8 cellular contexts compared by ENCODE assay signal in genomic region chr11:111417766-111418435, GRCh38. TPM values are rescaled to one million over a fixed set of nuclear protein-coding genes. Genes with fewer than 3 reads are reported as not detected.
DNase-seq lines count a peak whose midpoint lies in the region; ATAC-seq, FAIRE-seq and TF ChIP-seq lines count a peak whose summit lies in the region.

No MANE protein-coding gene starts in this region.

- H3K36me3 ChIP-seq in SU-DHL-6 (ENCODE audit: low read length) (no peaks in the 10 kb centered on the region), tibial artery (no peaks in the 10 kb centered on the region)

- peak overlapping the region; percentile 65 for H3K4me2 ChIP-seq in SU-DHL-6 (ENCODE audit: low read depth, low read length, poor library complexity, severe bottlenecking)

- H3K4me1 ChIP-seq in right cardiac atrium (ENCODE audit: control insufficient read depth, insufficient read depth, low read length) (peaks cover 4% of the 10 kb centered on the region), tibial artery (peaks cover 0 to 33% (median 25%) of the 10 kb centered on the region in 4 donors)

- DNase-seq in GM12891 (ENCODE audit: insufficient read length, low spot score) (no peak), right cardiac atrium (peak in 1 of 3 donors; percentile 68), tibial artery (peak in 1 of 2 donors; percentile 60), cerebellar nuclear complex (lab: John Stamatoyannopoulos, UW) (no peak), mesenteric fat pad (ENCODE audit: low spot score) (no peak)

- no peaks in the 10 kb centered on the region for H3K79me2 ChIP-seq in SU-DHL-6 (ENCODE audit: insufficient read depth, low read length)

- WGBS in right cardiac atrium, result 42% methylated on average over 10 of the region's 10 CpGs

- peak overlapping the region; percentile 64 for H3K9ac ChIP-seq in SU-DHL-6 (ENCODE audit: low read length)

- TF ChIP-seq CTCF in SU-DHL-6 (IDR thresholded peaks at IDR 0.05; ENCODE audit: insufficient read depth, low read length, poor library complexity, severe bottlenecking), result no peak
- no peak for TF ChIP-seq CTCF in tibial artery (IDR thresholded peaks at IDR 0.05)

- H3K27ac ChIP-seq in SU-DHL-6 (ENCODE audit: low read depth, low read length) (peak overlapping the region; percentile 98), right cardiac atrium (ENCODE audit: low read length) (no peak overlapping the region), tibial artery (peak overlapping the region; percentile 34 to 48)

- H3K4me3 ChIP-seq in SU-DHL-6 (ENCODE audit: insufficient read depth, low read length, poor library complexity, severe bottlenecking) (peak overlapping the region; percentile 12), right cardiac atrium (ENCODE audit: low read length) (no peak overlapping the region), tibial artery (no peak overlapping the region)

- TF ChIP-seq POLR2A in GM12891 (IDR thresholded peaks at IDR 0.05; ENCODE audit: low read depth, low read length), result peak; percentile 80

- no peaks in the 10 kb centered on the region for H3K9me2 ChIP-seq in SU-DHL-6 (replicated peaks; ENCODE audit: insufficient read depth, low read length)

- H3K27me3 ChIP-seq in SU-DHL-6 (ENCODE audit: low read length) (no peaks in the 10 kb centered on the region), right cardiac atrium (ENCODE audit: control insufficient read depth, insufficient read depth) (no peaks in the 10 kb centered on the region), tibial artery (no peaks in the 10 kb centered on the region)

- FAIRE-seq in GM12891 (lab: Jason Lieb, UNC), result no peak

- H3K9me3 ChIP-seq in SU-DHL-6 (ENCODE audit: insufficient read depth, low read length), result no peaks in the 10 kb centered on the region
- H3K9me3 ChIP-seq in right cardiac atrium (ENCODE audit: control insufficient read depth, low read length), result no peaks in the 10 kb centered on the region
- no peaks in the 10 kb centered on the region for H3K9me3 ChIP-seq in tibial artery

- ATAC-seq in HG02588 (IDR thresholded peaks at IDR 0.05; ENCODE audit: unreplicated experiment) (peak; percentile 46), right cardiac atrium (peak; percentile 52 to 77), HG02884 (IDR thresholded peaks at IDR 0.05; ENCODE audit: unreplicated experiment) (no peak)

- no peaks in the 10 kb centered on the region for H4K20me1 ChIP-seq in SU-DHL-6 (ENCODE audit: low read depth, low read length)

- intact Hi-C loops in right cardiac atrium (cut with DNase I), result no loop called here
- intact Hi-C loops in tibial artery (cut with DNase I; ENCODE audit: low total_unique reads), result no loop called here

- H3F3A ChIP-seq in SU-DHL-6 (ENCODE audit: insufficient read depth), result peaks cover 91% of the 10 kb centered on the region

- H2AFZ ChIP-seq in SU-DHL-6 (ENCODE audit: low read depth, low read length, severe bottlenecking), result no peak overlapping the region

TF ChIP-seq in GM12891, 5 proteins besides CTCF, POLR2A, EP300 and RAD21:
- TF ChIP-seq SPI1 (IDR thresholded peaks at IDR 0.05; ENCODE audit: low read depth, low read length), result 0 out of 2 replicates have a peak, but pooled peaks have one; percentile 36
- no peak for TF ChIP-seq POU2F2 (IDR thresholded peaks at IDR 0.05; ENCODE audit: low read depth, low read length)
- TF ChIP-seq TAF1 (IDR thresholded peaks at IDR 0.05; ENCODE audit: low read depth, low read length), result no peak
- no peak; the same call in 1 of the 2 replicates for TF ChIP-seq POLR2AphosphoS5 (IDR thresholded peaks at IDR 0.05; ENCODE audit: low read depth, low read length)
- no peak for TF ChIP-seq PAX5 (IDR thresholded peaks at IDR 0.05; ENCODE audit: insufficient read depth, low read length, severe bottlenecking)

RNA-seq across cellular contexts. Expression of gene POU2AF1, which starts 38.8 kb away (rescaled TPM):
- polyA plus RNA-seq in GM12891 (2012; ENCODE audit: low read depth, missing spikeins), result 136 TPM
- total RNA-seq in right cardiac atrium, result under 1 TPM in 2 of 4 donors, not detected in 2; 0.23 to 0.35 TPM
- polyA plus RNA-seq in right cardiac atrium, result not detected
- 0.10 TPM for total RNA-seq in mesenteric fat pad
